ENCODE assay signal across 9 cellular contexts in genomic region chr7:77157446-77157845, GRCh38. TPM values are rescaled to one million over a fixed set of nuclear protein-coding genes. Genes with fewer than 3 reads are reported as not detected.
DNase-seq lines count a peak whose midpoint lies in the region; ATAC-seq and TF ChIP-seq lines count a peak whose summit lies in the region.
"Had no signal": no experiment of that assay in that cellular context is flagged by ENCODE, and none has a peak within 500 bp of the region (broad histone marks: within the 10 kb centered on the region; RNA-seq: fewer than 3 reads in every experiment).

No MANE protein-coding gene starts in this region.

- no peak for TF ChIP-seq CTCF in fibroblast of the aortic adventitia (IDR thresholded peaks at IDR 0.05; ENCODE audit: insufficient read depth, low read length)
- TF ChIP-seq CTCF in osteocyte (IDR thresholded peaks at IDR 0.05): no peak

- ATAC-seq in GM18505 (IDR thresholded peaks at IDR 0.05; ENCODE audit: unreplicated experiment): peak; percentile 68
- ATAC-seq in GM21717 (IDR thresholded peaks at IDR 0.05; ENCODE audit: unreplicated experiment): peak; percentile 65
- ATAC-seq in left lobe of liver: no peak

- no peak overlapping the region for H3K27ac Mint-ChIP-seq in osteocyte (ENCODE audit: unreplicated experiment)
- H3K27ac Mint-ChIP-seq: activated naive CD4-positive, alpha-beta T cell treated with anti-CD3 and anti-CD28 coated beads, Interleukin-2, amount 50 U/mL, for 24 hours had no signal

- no peaks in the 10 kb centered on the region for H3K36me3 Mint-ChIP-seq in osteocyte (ENCODE audit: unreplicated experiment)
- H3K36me3 Mint-ChIP-seq: activated naive CD4-positive, alpha-beta T cell treated with anti-CD3 and anti-CD28 coated beads, Interleukin-2, amount 50 U/mL, for 24 hours had no signal

- H3K4me3 ChIP-seq in fibroblast of the aortic adventitia (ENCODE audit: low read depth, low read length): no peak overlapping the region

- TF ChIP-seq POLR2A in GM18505 (IDR thresholded peaks at IDR 0.05; ENCODE audit: borderline replicate concordance, extremely low read depth, insufficient read depth, insufficient read length): no peak

- H3K4me3 Mint-ChIP-seq in osteocyte (ENCODE audit: unreplicated experiment): no peak overlapping the region
- H3K4me3 Mint-ChIP-seq: activated naive CD4-positive, alpha-beta T cell treated with anti-CD3 and anti-CD28 coated beads, Interleukin-2, amount 50 U/mL, for 24 hours had no signal

- H3K4me1 Mint-ChIP-seq in osteocyte (ENCODE audit: unreplicated experiment): peaks cover 13% of the 10 kb centered on the region

- H3K27me3 Mint-ChIP-seq in osteocyte (ENCODE audit: unreplicated experiment): no peaks in the 10 kb centered on the region
- H3K27me3 Mint-ChIP-seq: activated naive CD4-positive, alpha-beta T cell treated with anti-CD3 and anti-CD28 coated beads, Interleukin-2, amount 50 U/mL, for 24 hours had no signal

- H3K9me3 Mint-ChIP-seq in osteocyte (ENCODE audit: unreplicated experiment): no peaks in the 10 kb centered on the region
- H3K9me3 Mint-ChIP-seq: activated naive CD4-positive, alpha-beta T cell treated with anti-CD3 and anti-CD28 coated beads, Interleukin-2, amount 50 U/mL, for 24 hours had no signal

- DNase-seq in Kasumi-1 (lab: John Stamatoyannopoulos, UW) (peak; percentile 16 to 43), fibroblast of the aortic adventitia (ENCODE audit: low read depth) (peak; percentile 47), KG1 (lab: John Stamatoyannopoulos, UW) (no peak), NCI-H1048 (lab: John Stamatoyannopoulos, UW) (no peak), left lobe of liver (ENCODE audit: low spot score) (no peak), osteocyte (ENCODE audit: extremely low spot score, unreplicated experiment) (no peak)

RNA-seq across cellular contexts. Expression of gene CCDC146, which starts 35.0 kb away (rescaled TPM):
- total RNA-seq in fibroblast of the aortic adventitia (ENCODE audit: low replicate concordance) (1.4 and 2.0 TPM in 2 replicates), left lobe of liver (2.6 TPM), osteocyte (3.3 and 5.1 TPM in 2 replicates)

RNA-seq across cellular contexts. Expression of gene FGL2, which starts 42.2 kb away (rescaled TPM):
- total RNA-seq in fibroblast of the aortic adventitia (ENCODE audit: low replicate concordance) (39.3 and 64.4 TPM in 2 replicates), left lobe of liver (6.1 TPM), osteocyte (0.08 and 0.16 TPM in 2 replicates)

Comparison
In these comparisons a context has a peak if more than half of its experiments do, and no peak if none do; other contexts are left out.
1. DNase-seq: peak in Kasumi-1 (2 of 2) and fibroblast of the aortic adventitia (single experiment); none in KG1 (single experiment), NCI-H1048 (single experiment), left lobe of liver (single experiment) and osteocyte (single experiment).